In the genomic region with DNA sequence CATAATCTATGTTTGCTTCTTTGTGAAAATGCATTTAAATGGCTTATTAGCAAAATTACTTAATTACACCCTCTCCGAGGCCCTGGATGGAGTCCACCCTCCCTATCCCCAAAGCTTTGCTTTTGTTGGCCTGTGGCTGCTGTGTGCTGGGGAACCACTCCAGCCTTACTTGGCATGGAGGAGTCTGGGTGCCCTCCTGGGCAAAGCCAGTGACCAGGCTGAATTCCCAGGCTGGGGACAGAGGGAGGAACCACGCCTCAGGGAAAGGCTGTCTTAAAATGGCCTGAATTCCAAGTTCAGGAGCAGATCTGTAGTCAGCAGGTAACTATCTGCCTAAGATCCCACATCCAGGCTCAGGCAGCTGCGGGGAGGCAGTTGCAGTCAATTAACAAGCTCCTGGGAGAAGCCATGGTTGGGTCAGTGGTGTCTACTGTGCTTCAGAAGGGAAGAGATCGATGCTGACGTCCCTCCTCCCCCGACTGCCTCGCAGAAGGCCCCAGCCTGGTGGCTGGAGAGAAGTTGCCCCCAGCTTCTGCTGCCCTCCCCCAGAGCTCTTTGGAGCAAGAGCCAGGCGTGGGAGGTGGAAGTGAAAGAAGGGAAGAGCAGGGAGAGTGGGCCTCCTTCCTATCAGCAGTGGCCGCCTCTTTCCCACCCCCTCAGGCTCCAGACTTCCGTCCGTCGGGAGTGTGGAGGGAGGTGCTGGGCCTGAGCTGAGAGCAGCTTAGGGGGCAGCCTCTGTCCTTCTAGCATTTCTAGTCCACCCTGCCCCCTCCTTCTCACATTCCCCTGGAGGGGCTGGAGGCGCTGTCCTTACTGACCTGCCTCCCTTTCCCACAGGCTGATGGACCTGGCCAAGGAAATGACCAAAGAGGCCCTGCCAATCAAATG, we compare ENCODE assay signal across 8 cellular contexts. TPM values are rescaled to one million over a fixed set of nuclear protein-coding genes. Genes with fewer than 3 reads are reported as not detected.
A peak's percentile ranks its signal among the peaks of the same experiment; 100 is the strongest.
DNase-seq lines count a peak whose midpoint lies in the region; ATAC-seq, FAIRE-seq and TF ChIP-seq lines count a peak whose summit lies in the region.

No MANE protein-coding gene starts in this region.

- peak overlapping the region; percentile 36 for H2AK5ac ChIP-seq in IMR-90 (ENCODE audit: low read depth, low read length)

- H4K5ac ChIP-seq in IMR-90 (ENCODE audit: low read depth, low read length) = peak overlapping the region; percentile 71

- H3K27ac ChIP-seq in IMR-90 (ENCODE audit: insufficient read depth, low read length) (peak overlapping the region; percentile 9), kidney (ENCODE audit: low read depth in 2 of 2, low read length in 2 of 2) (peak overlapping the region; percentile 73 to 91), skin epidermis (peak overlapping the region in 20 of 21 experiments; percentile 16 to 88 (median 70))

- TF ChIP-seq CTCF in IMR-90 (conservative IDR thresholded peaks at IDR 0.05; ENCODE audit: low read depth, low read length) (no peak), cardiac fibroblast (IDR thresholded peaks at IDR 0.05; ENCODE audit: low read depth, low read length) (no peak), kidney (IDR thresholded peaks at IDR 0.05; ENCODE audit: borderline replicate concordance, extremely low read depth, insufficient read depth) (no peak)

- peak overlapping the region; percentile 66; the same call in 1 of the 3 replicates for H2BK15ac ChIP-seq in IMR-90 (ENCODE audit: low read depth, low read length)

- in situ Hi-C loops in IMR-90 (cut with MboI; ENCODE audit: low sequenced_read_pairs) = no loop called here

- H2AFZ ChIP-seq in IMR-90 (replicated peaks; ENCODE audit: low read length, poor library complexity) = peak overlapping the region; percentile 90

- BruUV-seq in IMR-90 (replicated peaks; lab: Mats Ljungman, UMichigan) = no TSS peak

- TF ChIP-seq RAD21 in IMR-90 (IDR thresholded peaks at IDR 0.05; ENCODE audit: low read length) = no peak

- no peaks in the 10 kb centered on the region for H3K9me3 ChIP-seq in IMR-90 (ENCODE audit: control insufficient read depth, insufficient read depth, low read length)
- no peaks in the 10 kb centered on the region for H3K9me3 ChIP-seq in kidney (ENCODE audit: control insufficient read depth in 1 of 2, low read length in 2 of 2)

- peaks cover 8% of the 10 kb centered on the region; the same call in 1 of the 2 replicates for H3K9me1 ChIP-seq in IMR-90 (ENCODE audit: insufficient read depth, low read length)

- DNase-seq in IMR-90 = peak; percentile 61
- peak; percentile 20 to 97 for DNase-seq in cardiac fibroblast (ENCODE audit: low read depth in 2 of 2)
- peak; percentile 85 for DNase-seq in kidney
- DNase-seq in activated CD4-positive, alpha-beta T cell treated with anti-CD3 and anti-CD28 coated beads, Interleukin-2, amount 50 U/mL, for 4 hours = no peak
- DNase-seq in kidney tubule cell (ENCODE audit: low spot score) = no peak

- no peaks in the 10 kb centered on the region for H3K79me1 ChIP-seq in IMR-90 (ENCODE audit: low read depth in 1 of 2, low read length in 2 of 2)

- peak overlapping the region; percentile 73 for H3K4ac ChIP-seq in IMR-90 (ENCODE audit: low read depth, low read length)

- dilution Hi-C loops in IMR-90 (cut with HindIII; ENCODE audit: low sequenced_read_pairs, unreplicated experiment) = no loop called here

- H2BK20ac ChIP-seq in IMR-90 (ENCODE audit: low read depth, low read length) = 0 out of 2 replicates have a peak overlapping the region, but pooled peaks have one; percentile 18

- peak overlapping the region; percentile 82 for H2AK9ac ChIP-seq in IMR-90 (replicated peaks; ENCODE audit: low read depth, low read length, poor library complexity)

- H2BK5ac ChIP-seq in IMR-90 (ENCODE audit: low read depth, low read length, poor library complexity, severe bottlenecking) = peak overlapping the region; percentile 60

- peak overlapping the region; percentile 24; the same call in 1 of the 2 replicates for H3K4me2 ChIP-seq in IMR-90 (ENCODE audit: low read depth, low read length)

- intact Hi-C loops in IMR-90 (cut with micrococcal nuclease) = no loop called here
- intact Hi-C loops in kidney (cut with DNase I) = no loop called here

- no peaks in the 10 kb centered on the region for H3K27me3 ChIP-seq in IMR-90 (ENCODE audit: control insufficient read depth, insufficient read depth, low read length)

- whole genome bisulfite sequencing in IMR-90 (ENCODE audit: extremely low coverage in 2 of 2, insufficient read length in 1 of 2), 2 experiments = no CpG with 5 or more reads among the region's 13 CpGs

- TF ChIP-seq POLR2A in IMR-90 (IDR thresholded peaks at IDR 0.05; ENCODE audit: low read depth, low read length) = no peak

- H3K36me3 ChIP-seq in IMR-90 (ENCODE audit: control insufficient read depth, insufficient read depth, low read length) = peaks cover 5% of the 10 kb centered on the region; the same call in 1 of the 2 replicates
- H3K36me3 ChIP-seq in kidney (ENCODE audit: control insufficient read depth in 1 of 2, insufficient read depth in 2 of 2, low read length in 2 of 2) = no peaks in the 10 kb centered on the region

- peak overlapping the region; percentile 12 for H3K14ac ChIP-seq in IMR-90 (replicated peaks; ENCODE audit: low read depth, low read length)

- CTCF ChIA-PET in IMR-90 (lab: Yijun Ruan, JAX) = interaction anchor here (1.2 to 1.4 kb wide), 2 partner anchors 13 to 62 kb away, joined by 3 to 5 read pairs; no protein-coding TSS in a partner anchor

- no peak overlapping the region for H3K56ac ChIP-seq in IMR-90 (ENCODE audit: extremely low read depth, insufficient read depth, low read length)

- H3K18ac ChIP-seq in IMR-90 (ENCODE audit: low read depth, low read length) = peak overlapping the region; percentile 43

- ATAC-seq in IMR-90 (ENCODE audit: low read depth) (peak; percentile 64), GM21529 (IDR thresholded peaks at IDR 0.05; ENCODE audit: unreplicated experiment) (no peak), HG03135 (IDR thresholded peaks at IDR 0.05; ENCODE audit: unreplicated experiment) (no peak)

- H3K23ac ChIP-seq in IMR-90 (ENCODE audit: low read depth, low read length) = peak overlapping the region; percentile 54

- H4K20me1 ChIP-seq in IMR-90 (ENCODE audit: insufficient read depth, low read length) = no peaks in the 10 kb centered on the region

- peak overlapping the region; percentile 57 for H4K91ac ChIP-seq in IMR-90 (ENCODE audit: insufficient read depth, low read depth, low read length)

- POLR2A ChIA-PET in IMR-90 (lab: Charles Lee; ENCODE audit: unreplicated experiment) = interaction anchor here (0.5 to 0.7 kb wide), 2 partner anchors 262 to 605 kb away, joined by 9 read pairs; a partner anchor contains a TSS

- no peak overlapping the region for H3K4me3 ChIP-seq in IMR-90 (ENCODE audit: insufficient read depth, low read depth, low read length)
- H3K4me3 ChIP-seq in cardiac fibroblast (replicated peaks in 1 of 2; ENCODE audit: low read depth in 2 of 2, low read length in 2 of 2) = no peak overlapping the region
- H3K4me3 ChIP-seq in kidney (ENCODE audit: low read length in 2 of 2) = no peak overlapping the region
- no peak overlapping the region for H3K4me3 ChIP-seq in skin epidermis

- FAIRE-seq in kidney (lab: Jason Lieb, UNC) = no peak

- H3K9ac ChIP-seq in IMR-90 (ENCODE audit: low read depth, low read length) (no peak overlapping the region), kidney (ENCODE audit: low read length in 2 of 2) (peak overlapping the region in 1 of 2 donors; percentile 22)

- H3K4me1 ChIP-seq in IMR-90 (ENCODE audit: control insufficient read depth, insufficient read depth, low read length) = peaks cover 14% of the 10 kb centered on the region
- peaks cover 11 to 18% of the 10 kb centered on the region in 2 donors for H3K4me1 ChIP-seq in kidney (ENCODE audit: control insufficient read depth in 1 of 2, insufficient read depth in 1 of 2, low read depth in 1 of 2, low read length in 2 of 2)

- H2BK120ac ChIP-seq in IMR-90 (ENCODE audit: low read depth, low read length) = peak overlapping the region; percentile 66

- H4K8ac ChIP-seq in IMR-90 (ENCODE audit: low read depth in 2 of 2, low read length in 2 of 2) = peak overlapping the region; percentile 46 to 80; a peak in 3 of 4 replicates

TF ChIP-seq in IMR-90, 13 proteins besides CTCF, POLR2A, EP300 and RAD21:
- TF ChIP-seq MAZ (IDR thresholded peaks at IDR 0.05; ENCODE audit: borderline replicate concordance, low read depth, low read length) (peak; percentile 64), FOS (IDR thresholded peaks at IDR 0.05; ENCODE audit: low read depth, low read length) (no peak)

RNA-seq across cellular contexts. Expression of a gene that starts 11.3 kb away (rescaled TPM):
- total RNA-seq in IMR-90 (2012; rRNA removed) (1.9 and 2.0 TPM in 2 replicates), kidney (14.7 TPM)
- polyA plus RNA-seq in IMR-90 (2012; rRNA removed) (9.5 and 9.6 TPM in 2 replicates), kidney (ENCODE audit: insufficient read depth, low read depth, low replicate concordance) (4.1 TPM)
- 5.5 TPM in 2 replicates for polyA plus RNA-seq in IMR-90 (2012; cell fraction: cytosol; rRNA removed)
- 22.8 and 31.0 TPM in 2 replicates for polyA plus RNA-seq in IMR-90 (2012; cell fraction: nucleus; rRNA removed; ENCODE audit: low replicate concordance)

RNA-seq across cellular contexts. Expression of a gene that starts 40.1 kb away (rescaled TPM):
- total RNA-seq in IMR-90 (2012; rRNA removed) (3.6 and 4.1 TPM in 2 replicates), kidney (21.5 TPM)
- polyA plus RNA-seq in IMR-90 (2012; rRNA removed) (8.4 and 10.0 TPM in 2 replicates), kidney (ENCODE audit: insufficient read depth, low read depth, low replicate concordance) (6.3 TPM)
- polyA plus RNA-seq in IMR-90 (2012; cell fraction: cytosol; rRNA removed) = 5.4 and 7.7 TPM in 2 replicates
- 23.8 and 32.6 TPM in 2 replicates for polyA plus RNA-seq in IMR-90 (2012; cell fraction: nucleus; rRNA removed; ENCODE audit: low replicate concordance)

RNA-seq across cellular contexts. Expression of a gene that starts 53.7 kb away (rescaled TPM):
- total RNA-seq in IMR-90 (2012; rRNA removed) = not detected in 2 replicates
- not detected in 2 replicates for polyA plus RNA-seq in IMR-90 (2012; rRNA removed)
- polyA plus RNA-seq in IMR-90 (2012; cell fraction: cytosol; rRNA removed) = not detected in 2 replicates
- polyA plus RNA-seq in IMR-90 (2012; cell fraction: nucleus; rRNA removed; ENCODE audit: low replicate concordance) = not detected in 2 replicates
- not detected for total RNA-seq in kidney
- not detected for polyA plus RNA-seq in kidney (ENCODE audit: insufficient read depth, low read depth, low replicate concordance)

Comparison
In these comparisons a context has a peak if more than half of its experiments do, and no peak if none do; other contexts are left out.
1. DNase-seq: peak in IMR-90 (single experiment), cardiac fibroblast (2 of 2) and kidney (single experiment); none in activated CD4-positive, alpha-beta T cell treated with anti-CD3 and anti-CD28 coated beads, Interleukin-2, amount 50 U/mL, for 4 hours (0 of 2) and kidney tubule cell (single experiment).
2. H3K27ac ChIP-seq: peak in every context shown above with its lines; median percentile 82 in kidney; 70 in skin epidermis; 9 in IMR-90.